19 cellular contexts compared by ENCODE assay signal in the genomic region with DNA sequence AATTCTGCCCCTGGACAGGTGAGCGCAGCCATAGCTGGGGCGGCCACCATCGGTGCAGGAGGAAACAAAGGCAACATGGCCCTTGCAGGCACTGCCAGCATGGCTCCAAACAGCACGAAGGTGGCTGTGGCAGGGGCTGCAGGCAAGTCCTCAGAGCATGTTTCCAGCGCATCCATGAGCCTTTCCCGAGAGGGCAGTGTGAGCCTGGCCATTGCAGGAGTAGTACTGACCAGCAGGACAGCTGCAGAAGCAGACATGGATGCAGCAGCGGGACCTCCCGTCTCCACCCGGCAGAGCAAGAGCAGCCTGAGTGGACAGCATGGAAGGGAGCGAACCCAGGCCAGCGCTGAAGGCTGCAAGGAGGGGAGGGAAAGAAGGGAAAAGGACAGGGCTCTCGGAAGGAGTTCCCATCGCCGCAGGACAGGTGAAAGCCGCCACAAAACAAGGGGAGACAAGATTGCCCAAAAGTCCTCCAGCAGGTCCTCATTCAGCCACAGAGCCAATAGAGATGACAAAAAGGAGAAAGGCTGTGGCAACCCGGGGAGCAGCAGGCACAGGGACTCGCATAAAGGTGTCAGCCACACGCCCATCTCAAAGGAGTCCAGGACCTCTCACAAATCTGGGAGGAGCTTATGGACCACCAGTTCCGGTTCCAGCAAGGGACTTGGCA. TPM values are rescaled to one million over a fixed set of nuclear protein-coding genes. Genes with fewer than 3 reads are reported as not detected.
DNase-seq lines count a peak whose midpoint lies in the region; ATAC-seq and TF ChIP-seq lines count a peak whose summit lies in the region.
"Had no signal": no experiment of that assay in that cellular context is flagged by ENCODE, and none has a peak within 500 bp of the region (broad histone marks: within the 10 kb centered on the region; RNA-seq: fewer than 3 reads in every experiment).

No MANE protein-coding gene starts in this region.

- no peaks in the 10 kb centered on the region for H3K27me3 Mint-ChIP-seq in activated T-cell treated with anti-CD3 and anti-CD28 coated beads, Interleukin-2, amount 50 U/mL, for 72 hours (ENCODE audit: low read depth)
- peaks cover 4% of the 10 kb centered on the region for H3K27me3 Mint-ChIP-seq in endodermal cell (ENCODE audit: insufficient read depth)
- H3K27me3 Mint-ChIP-seq in CD8-positive, alpha-beta memory T cell, result peaks cover 3 to 7% of the 10 kb centered on the region in 2 donors

- no peak overlapping the region for H4K91ac ChIP-seq in neuronal stem cell (ENCODE audit: low read depth, low read length, poor library complexity)

- H2BK15ac ChIP-seq in neuronal stem cell (ENCODE audit: low read length), result no peak overlapping the region

- no peak overlapping the region for H2BK5ac ChIP-seq in neuronal stem cell (ENCODE audit: low read length)

- CTCF ChIA-PET in CD8-positive, alpha-beta memory T cell (lab: Charles Lee), result interaction anchor here (1.0 kb wide), 1 partner anchor 8 kb away, joined by 3 read pairs; no protein-coding TSS in a partner anchor

- H3K27ac ChIP-seq in endodermal cell (ENCODE audit: low read depth, low read length) (no peak overlapping the region), neuronal stem cell (replicated peaks; ENCODE audit: low read length) (no peak overlapping the region)
- H3K27ac ChIP-seq in CD8-positive, alpha-beta memory T cell (ENCODE audit: low read depth, low read length), result no peak overlapping the region
- H3K27ac ChIP-seq: BLaER1 treated with 17β-estradiol and CSF1 and Interleukin-3, amounts not matched to agents 10 nM and 100 nM; HL-60 had no signal

- H3K4me2 ChIP-seq in neuronal stem cell (ENCODE audit: insufficient read depth, low read length, poor library complexity, severe bottlenecking), result no peak overlapping the region
- H3K4me2 ChIP-seq: BLaER1 treated with 17β-estradiol and CSF1 and Interleukin-3, amounts not matched to agents 10 nM and 100 nM had no signal

- no peak overlapping the region for H2AK5ac ChIP-seq in neuronal stem cell (ENCODE audit: low read depth, low read length)

- peaks cover 21% of the 10 kb centered on the region for H3K27me3 ChIP-seq in endodermal cell (ENCODE audit: control insufficient read depth, insufficient read depth, low read length, poor library complexity, severe bottlenecking)
- H3K27me3 ChIP-seq in neuronal stem cell (ENCODE audit: control insufficient read depth in 3 of 3, insufficient read depth in 3 of 3, low read depth in 1 of 3, low read length in 3 of 3), result peaks cover 0 to 57% (median 0%) of the 10 kb centered on the region in 3 experiments
- no peaks in the 10 kb centered on the region for H3K27me3 ChIP-seq in CD8-positive, alpha-beta memory T cell (ENCODE audit: insufficient read depth, low read length, poor library complexity, severe bottlenecking)
- H3K27me3 ChIP-seq: BLaER1 treated with 17β-estradiol and CSF1 and Interleukin-3, amounts not matched to agents 10 nM and 100 nM had no signal

- TF ChIP-seq CTCF in endodermal cell (conservative IDR thresholded peaks at IDR 0.05), result no peak

- H2AFZ ChIP-seq in neuronal stem cell (ENCODE audit: low read length), result no peak overlapping the region

- H3K4me3 ChIP-seq in endodermal cell (ENCODE audit: low read length), result no peak overlapping the region
- H3K4me3 ChIP-seq in neuronal stem cell (ENCODE audit: low read length in 2 of 2), result no peak overlapping the region
- H3K4me3 ChIP-seq in CD8-positive, alpha-beta memory T cell (ENCODE audit: low read length), result no peak overlapping the region
- H3K4me3 ChIP-seq: BLaER1 treated with 17β-estradiol and CSF1 and Interleukin-3, amounts not matched to agents 10 nM and 100 nM had no signal

- no peak overlapping the region for H3K4ac ChIP-seq in neuronal stem cell (ENCODE audit: low read length)

- H2BK12ac ChIP-seq in neuronal stem cell (ENCODE audit: low read length), result no peak overlapping the region

- peaks cover 16% of the 10 kb centered on the region for H3K4me1 Mint-ChIP-seq in activated T-cell treated with anti-CD3 and anti-CD28 coated beads, Interleukin-2, amount 50 U/mL, for 72 hours (ENCODE audit: low read depth)
- H3K4me1 Mint-ChIP-seq in endodermal cell, result peaks cover 8% of the 10 kb centered on the region
- peaks cover 4 to 10% (median 5%) of the 10 kb centered on the region in 3 donors for H3K4me1 Mint-ChIP-seq in CD8-positive, alpha-beta memory T cell
- H3K4me1 Mint-ChIP-seq: B cell had no signal

- no peak for DNase-seq in activated T-cell treated with anti-CD3 and anti-CD28 coated beads, Interleukin-2, amount 50 U/mL, for 72 hours
- no peak for DNase-seq in activated T-cell treated with anti-CD3 and anti-CD28 coated beads, Interleukin-2, amount 50 U/mL, for 1 hour
- DNase-seq in endodermal cell (peak; percentile 32), neuronal stem cell (ENCODE audit: low spot score) (no peak), NCI-H2029 (lab: John Stamatoyannopoulos, UW) (no peak)
- DNase-seq in CD8-positive, alpha-beta memory T cell, result no peak
- DNase-seq: 8988T, Caco-2, DMS153, DMS79, GDM1, GOT3, H7, HFFc6 had no signal

- no peak overlapping the region for H3K18ac ChIP-seq in neuronal stem cell (ENCODE audit: low read length)

- H3K36me3 Mint-ChIP-seq in activated T-cell treated with anti-CD3 and anti-CD28 coated beads, Interleukin-2, amount 50 U/mL, for 72 hours (ENCODE audit: insufficient read depth in 2 of 2), result peaks cover 2 to 7% of the 10 kb centered on the region in 2 donors
- H3K36me3 Mint-ChIP-seq in endodermal cell (ENCODE audit: low read depth), result no peaks in the 10 kb centered on the region
- peaks cover 0 to 4% (median 0%) of the 10 kb centered on the region in 3 donors for H3K36me3 Mint-ChIP-seq in CD8-positive, alpha-beta memory T cell

- H3K79me1 ChIP-seq in neuronal stem cell (ENCODE audit: low read depth, low read length), result no peaks in the 10 kb centered on the region

- H3K9ac ChIP-seq in endodermal cell (ENCODE audit: extremely low read depth, low read length, poor library complexity, severe bottlenecking), result no peak overlapping the region
- H3K9ac ChIP-seq in neuronal stem cell (ENCODE audit: low read depth, low read length, poor library complexity), result no peak overlapping the region
- H3K9ac ChIP-seq: BLaER1 treated with 17β-estradiol and CSF1 and Interleukin-3, amounts not matched to agents 10 nM and 100 nM had no signal

- no peak for ATAC-seq in activated T-cell treated with anti-CD3 and anti-CD28 coated beads, Interleukin-2, amount 50 U/mL, for 72 hours (replicated peaks in 1 of 2)
- no peak for ATAC-seq in GM21528 (IDR thresholded peaks at IDR 0.05; ENCODE audit: low FRiP score, unreplicated experiment)
- ATAC-seq: HCT116 had no signal

- H3K14ac ChIP-seq in neuronal stem cell (ENCODE audit: low read length), result no peak overlapping the region

- no peak overlapping the region for H4K8ac ChIP-seq in neuronal stem cell (ENCODE audit: low read depth, low read length)

- peaks cover 9% of the 10 kb centered on the region for H3K4me1 ChIP-seq in endodermal cell (ENCODE audit: control insufficient read depth, insufficient read depth, low read length)
- H3K4me1 ChIP-seq in neuronal stem cell (ENCODE audit: control insufficient read depth in 2 of 2, insufficient read depth in 1 of 2, low read depth in 1 of 2, low read length in 2 of 2), result peaks cover 12 to 13% of the 10 kb centered on the region in 2 donors
- peaks cover 5% of the 10 kb centered on the region for H3K4me1 ChIP-seq in CD8-positive, alpha-beta memory T cell (ENCODE audit: insufficient read depth, low read length)
- H3K4me1 ChIP-seq: Caco-2 had no signal

- WGBS in endodermal cell (ENCODE audit: insufficient coverage in 1 of 2, insufficient read length in 1 of 2), 2 experiments, result 93 to 96% methylated on average over 17 to 19 of the region's 19 CpGs
- WGBS in neuronal stem cell (ENCODE audit: extremely low coverage in 2 of 2, insufficient read length in 2 of 2, insufficient replicate concordance in 1 of 2), 2 donors, result no CpG with 5 or more reads among the region's 19 CpGs

- no peak overlapping the region for H3K4me3 Mint-ChIP-seq in activated T-cell treated with anti-CD3 and anti-CD28 coated beads, Interleukin-2, amount 50 U/mL, for 72 hours
- H3K4me3 Mint-ChIP-seq in endodermal cell, result no peak overlapping the region
- no peak overlapping the region for H3K4me3 Mint-ChIP-seq in CD8-positive, alpha-beta memory T cell
- H3K4me3 Mint-ChIP-seq: B cell, HFFc6 had no signal

- H3K9me3 Mint-ChIP-seq in activated T-cell treated with anti-CD3 and anti-CD28 coated beads, Interleukin-2, amount 50 U/mL, for 72 hours, result no peaks in the 10 kb centered on the region
- no peaks in the 10 kb centered on the region for H3K9me3 Mint-ChIP-seq in endodermal cell
- H3K9me3 Mint-ChIP-seq in CD8-positive, alpha-beta memory T cell, result no peaks in the 10 kb centered on the region
- H3K9me3 Mint-ChIP-seq: HFFc6 had no signal

- POLR2A ChIA-PET in CD8-positive, alpha-beta memory T cell (lab: Charles Lee), result no interaction called here

- H3K9me3 ChIP-seq in endodermal cell (ENCODE audit: control insufficient read depth, low read length) (no peaks in the 10 kb centered on the region), neuronal stem cell (replicated peaks in 1 of 2; ENCODE audit: control insufficient read depth in 2 of 2, insufficient read depth in 1 of 2, low read depth in 1 of 2, low read length in 2 of 2) (no peaks in the 10 kb centered on the region)
- H3K9me3 ChIP-seq in CD8-positive, alpha-beta memory T cell (ENCODE audit: low read length), result no peaks in the 10 kb centered on the region
- H3K9me3 ChIP-seq: BLaER1 treated with 17β-estradiol and CSF1 and Interleukin-3, amounts not matched to agents 10 nM and 100 nM; Caco-2 had no signal

- no peak overlapping the region for H2BK120ac ChIP-seq in neuronal stem cell (ENCODE audit: low read depth, low read length)

- H3K36me3 ChIP-seq in endodermal cell (ENCODE audit: control insufficient read depth, insufficient read depth, low read length) (peaks cover 7% of the 10 kb centered on the region), neuronal stem cell (replicated peaks in 1 of 2; ENCODE audit: control insufficient read depth in 2 of 2, insufficient read depth in 2 of 2, low read length in 2 of 2) (no peaks in the 10 kb centered on the region)
- H3K36me3 ChIP-seq in CD8-positive, alpha-beta memory T cell (ENCODE audit: insufficient read depth, low read length), result no peaks in the 10 kb centered on the region

- peak overlapping the region; percentile 23 for H3K27ac Mint-ChIP-seq in activated T-cell treated with anti-CD3 and anti-CD28 coated beads, Interleukin-2, amount 50 U/mL, for 72 hours
- no peak overlapping the region for H3K27ac Mint-ChIP-seq in endodermal cell
- H3K27ac Mint-ChIP-seq in CD8-positive, alpha-beta memory T cell, result no peak overlapping the region
- H3K27ac Mint-ChIP-seq: B cell, HFFc6 had no signal

- H3K23ac ChIP-seq in neuronal stem cell (ENCODE audit: low read depth, low read length, poor library complexity), result peak overlapping the region; percentile 49

RNA-seq across cellular contexts. Expression of a gene that starts 17.4 kb away (rescaled TPM):
- total RNA-seq in activated T-cell treated with anti-CD3 and anti-CD28 coated beads, Interleukin-2, amount 50 U/mL, for 72 hours, result 100 to 1,000 TPM in 1 of 2 donors, 10 to 100 TPM in 1; 96.3 to 107 TPM
- total RNA-seq in endodermal cell, result 10 to 100 TPM; 12.6 to 24.0 TPM
- 26.0 TPM for polyA plus RNA-seq in endodermal cell (2013, experiment 1 of 2)
- 20.3 TPM for polyA plus RNA-seq in endodermal cell (2013, experiment 2 of 2)
- 12.5 TPM for polyA plus RNA-seq in neuronal stem cell (2013, experiment 1 of 2)
- polyA plus RNA-seq in neuronal stem cell (2013, experiment 2 of 2), result 11.3 TPM
- total RNA-seq in CD8-positive, alpha-beta memory T cell, result 10 to 100 TPM; 58.8 to 59.0 TPM
- not detected for polyA plus RNA-seq in CD8-positive, alpha-beta memory T cell
